ENCODE assay signal across 9 cellular contexts in the genomic region with DNA sequence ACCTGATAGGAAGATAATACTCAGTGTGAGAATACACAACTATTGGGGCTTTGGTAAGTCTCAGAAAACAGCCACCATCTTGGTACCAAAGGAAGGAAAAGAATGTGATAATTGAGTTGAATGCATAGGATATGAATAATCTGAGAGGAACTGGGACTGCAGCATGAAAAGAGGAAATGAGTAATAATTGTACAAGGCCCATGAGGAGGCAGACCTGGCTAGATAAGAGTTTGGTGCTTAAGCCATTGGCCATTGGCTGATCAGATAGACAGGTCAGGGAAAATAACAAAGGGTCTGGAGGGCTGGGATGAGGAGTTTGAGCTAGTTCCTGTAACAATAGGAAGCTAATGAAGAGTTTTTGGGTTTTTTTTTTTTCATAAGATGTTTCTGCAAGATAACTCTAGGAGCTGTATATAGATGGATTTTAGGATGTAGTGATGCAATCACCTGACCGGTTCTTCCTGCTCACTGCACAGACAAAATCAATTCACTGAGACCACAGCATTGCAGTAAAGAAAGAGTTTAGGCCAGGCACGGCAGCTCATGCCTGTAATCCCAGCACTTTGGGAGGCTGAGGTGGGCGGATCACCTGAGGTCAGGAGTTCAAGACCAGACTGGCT. TPM values are rescaled to one million over a fixed set of nuclear protein-coding genes. Genes with fewer than 3 reads are reported as not detected.
DNase-seq lines count a peak whose midpoint lies in the region; ATAC-seq and TF ChIP-seq lines count a peak whose summit lies in the region.
"Had no signal": no experiment of that assay in that cellular context is flagged by ENCODE, and none has a peak within 500 bp of the region (broad histone marks: within the 10 kb centered on the region; RNA-seq: fewer than 3 reads in every experiment).

No MANE protein-coding gene starts in this region.

- TF ChIP-seq CTCF in osteocyte (IDR thresholded peaks at IDR 0.05), result no peak

- CTCF ChIA-PET in activated naive CD4-positive, alpha-beta T cell treated with anti-CD3 and anti-CD28 coated beads, Interleukin-2, amount 10 ng/mL, durations not matched to agents 7 days and 5 days (lab: Charles Lee), result interaction anchor here (0.7 kb wide), 1 partner anchor 240 kb away, joined by 5 read pairs; no protein-coding TSS in a partner anchor

- peak overlapping the region; percentile 5 for H3K27ac Mint-ChIP-seq in activated naive CD4-positive, alpha-beta T cell treated with anti-CD3 and anti-CD28 coated beads, Interleukin-2, amount 10 ng/mL, durations not matched to agents 7 days and 5 days
- H3K27ac Mint-ChIP-seq in stimulated activated naive CD8-positive, alpha-beta T cell treated with anti-CD3 and anti-CD28 coated beads, Interleukin-15, amount 100 ng/mL, for 72 hours, result no peak overlapping the region
- H3K27ac Mint-ChIP-seq in osteocyte (ENCODE audit: unreplicated experiment), result no peak overlapping the region

- no peaks in the 10 kb centered on the region for H3K36me3 Mint-ChIP-seq in activated naive CD4-positive, alpha-beta T cell treated with anti-CD3 and anti-CD28 coated beads, Interleukin-2, amount 10 ng/mL, durations not matched to agents 7 days and 5 days
- no peaks in the 10 kb centered on the region for H3K36me3 Mint-ChIP-seq in osteocyte (ENCODE audit: unreplicated experiment)

- no peaks in the 10 kb centered on the region for H3K27me3 Mint-ChIP-seq in activated naive CD4-positive, alpha-beta T cell treated with anti-CD3 and anti-CD28 coated beads, Interleukin-2, amount 10 ng/mL, durations not matched to agents 7 days and 5 days
- no peaks in the 10 kb centered on the region for H3K27me3 Mint-ChIP-seq in stimulated activated naive CD8-positive, alpha-beta T cell treated with anti-CD3 and anti-CD28 coated beads, Interleukin-15, amount 100 ng/mL, for 72 hours
- no peaks in the 10 kb centered on the region for H3K27me3 Mint-ChIP-seq in osteocyte (ENCODE audit: unreplicated experiment)

- H3K4me1 Mint-ChIP-seq in activated naive CD4-positive, alpha-beta T cell treated with anti-CD3 and anti-CD28 coated beads, Interleukin-2, amount 10 ng/mL, durations not matched to agents 7 days and 5 days, result peaks cover 12% of the 10 kb centered on the region
- H3K4me1 Mint-ChIP-seq in stimulated activated naive CD8-positive, alpha-beta T cell treated with anti-CD3 and anti-CD28 coated beads, Interleukin-15, amount 100 ng/mL, for 72 hours, result peaks cover 18% of the 10 kb centered on the region
- H3K4me1 Mint-ChIP-seq in osteocyte (ENCODE audit: unreplicated experiment), result peaks cover 2% of the 10 kb centered on the region

- peak; percentile 77 for ATAC-seq in HG03097 (IDR thresholded peaks at IDR 0.05; ENCODE audit: low FRiP score, unreplicated experiment)
- peak; percentile 90 for ATAC-seq in stimulated activated naive CD8-positive, alpha-beta T cell treated with anti-CD3 and anti-CD28 coated beads, Interleukin-15, amount 100 ng/mL, for 72 hours

- H3K9me3 Mint-ChIP-seq in activated naive CD4-positive, alpha-beta T cell treated with anti-CD3 and anti-CD28 coated beads, Interleukin-2, amount 10 ng/mL, durations not matched to agents 7 days and 5 days, result no peaks in the 10 kb centered on the region
- H3K9me3 Mint-ChIP-seq in stimulated activated naive CD8-positive, alpha-beta T cell treated with anti-CD3 and anti-CD28 coated beads, Interleukin-15, amount 100 ng/mL, for 72 hours, result peaks cover 4 to 9% of the 10 kb centered on the region in 2 donors
- H3K9me3 Mint-ChIP-seq in osteocyte (ENCODE audit: unreplicated experiment), result peaks cover 12% of the 10 kb centered on the region

- no peak for DNase-seq in activated naive CD4-positive, alpha-beta T cell treated with anti-CD3 and anti-CD28 coated beads, Interleukin-2, amount 10 ng/mL, durations not matched to agents 7 days and 5 days
- DNase-seq in activated naive CD4-positive, alpha-beta T cell treated with anti-CD3 and anti-CD28 coated beads, Interleukin-2, amount 50 U/mL, for 16 hours, result no peak
- DNase-seq in SKM-1 (lab: John Stamatoyannopoulos, UW; ENCODE audit: unreplicated experiment) (peak; percentile 14), osteocyte (ENCODE audit: extremely low spot score, unreplicated experiment) (no peak), DMS53 (lab: John Stamatoyannopoulos, UW) (no peak), NK-92 (lab: John Stamatoyannopoulos, UW; ENCODE audit: unreplicated experiment) (no peak)
- DNase-seq in stimulated activated naive CD8-positive, alpha-beta T cell treated with anti-CD3 and anti-CD28 coated beads, Interleukin-15, amount 100 ng/mL, for 72 hours, result no peak

- H3K4me3 Mint-ChIP-seq in activated naive CD4-positive, alpha-beta T cell treated with anti-CD3 and anti-CD28 coated beads, Interleukin-2, amount 10 ng/mL, durations not matched to agents 7 days and 5 days, result no peak overlapping the region
- H3K4me3 Mint-ChIP-seq in stimulated activated naive CD8-positive, alpha-beta T cell treated with anti-CD3 and anti-CD28 coated beads, Interleukin-15, amount 100 ng/mL, for 72 hours, result peak overlapping the region in 1 of 2 donors; percentile 11
- H3K4me3 Mint-ChIP-seq in osteocyte (ENCODE audit: unreplicated experiment), result no peak overlapping the region

RNA-seq across cellular contexts. Expression of a gene that starts 5.3 kb away (rescaled TPM):
- 11.0 and 12.5 TPM in 2 replicates for total RNA-seq in osteocyte

RNA-seq across cellular contexts. Expression of a gene that starts 21.5 kb away (rescaled TPM):
- 1.8 and 2.2 TPM in 2 replicates for total RNA-seq in osteocyte
- total RNA-seq: mononuclear cell had no signal

RNA-seq across cellular contexts. Expression of a gene that starts 40.8 kb away (rescaled TPM):
- total RNA-seq in osteocyte, result 3.1 and 5.5 TPM in 2 replicates
